ENCODE assay signal across 11 cellular contexts in the genomic region with DNA sequence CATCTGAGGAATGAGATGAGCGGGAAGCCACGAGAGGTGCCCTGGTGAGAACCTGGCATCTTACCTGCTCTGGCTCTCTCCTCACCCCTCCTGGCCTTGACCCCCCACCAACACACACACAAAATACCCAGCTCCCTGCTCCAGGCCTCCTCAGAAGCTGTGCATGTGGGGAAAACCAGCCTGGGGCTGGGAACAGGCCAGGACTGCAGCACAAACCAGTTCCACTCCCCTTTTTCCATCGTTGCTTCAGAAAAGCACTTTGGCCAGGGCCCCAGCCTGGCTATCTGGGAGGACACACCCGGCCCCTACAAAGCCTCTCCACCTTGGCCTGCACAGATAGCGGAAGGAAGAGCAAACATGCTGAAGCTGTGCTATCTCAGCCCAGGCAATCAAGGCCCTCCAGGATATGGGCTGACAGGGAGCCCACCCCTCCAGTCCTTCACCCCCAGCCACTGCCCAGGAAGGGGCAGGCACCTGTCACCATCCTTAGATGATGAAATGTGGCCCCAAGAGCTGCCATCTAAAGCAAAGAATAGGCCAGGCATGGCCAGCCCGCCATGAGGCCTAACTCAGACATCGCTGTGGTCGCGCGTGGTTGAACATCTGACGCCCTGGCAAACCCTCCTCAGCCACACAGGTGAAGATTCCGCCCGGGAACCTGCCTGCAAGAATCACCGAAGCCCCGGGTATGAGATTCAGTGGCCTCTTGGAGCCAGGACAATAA. TPM values are rescaled to one million over a fixed set of nuclear protein-coding genes. Genes with fewer than 3 reads are reported as not detected.
DNase-seq lines count a peak whose midpoint lies in the region; ATAC-seq, FAIRE-seq and TF ChIP-seq lines count a peak whose summit lies in the region.
"Had no signal": no experiment of that assay in that cellular context is flagged by ENCODE, and none has a peak within 500 bp of the region (broad histone marks: within the 10 kb centered on the region; RNA-seq: fewer than 3 reads in every experiment).

No MANE protein-coding gene starts in this region.

- no peaks in the 10 kb centered on the region for H3K9me3 ChIP-seq in left ventricle myocardium inferior (replicated peaks)
- H3K9me3 ChIP-seq in vagina = no peaks in the 10 kb centered on the region

- intact Hi-C loops in left ventricle myocardium inferior (cut with micrococcal nuclease) = no loop called here
- intact Hi-C loops in Right ventricle myocardium inferior (cut with DNase I) = no loop called here
- intact Hi-C loops in vagina (cut with DNase I) = no loop called here

- H3K27ac Mint-ChIP-seq in mesothelial cell of epicardium = no peak overlapping the region

- DNase-seq in left ventricle myocardium inferior (no peak), Right ventricle myocardium inferior (ENCODE audit: missing footprints) (no peak), bronchial epithelial cell (ENCODE audit: low read depth) (no peak), midbrain (lab: John Stamatoyannopoulos, UW) (peak; percentile 37), vagina (ENCODE audit: extremely low spot score in 2 of 2) (no peak), mesothelial cell of epicardium (ENCODE audit: low spot score in 2 of 2, unreplicated experiment in 2 of 2) (no peak), NCI-H1930 (lab: John Stamatoyannopoulos, UW) (no peak)
- DNase-seq: DMS 273 treated with DMSO at 0.1 percent for 48 hours, KBM-7 had no signal

- ATAC-seq in Right ventricle myocardium inferior = no peak
- ATAC-seq in GM18858 (IDR thresholded peaks at IDR 0.05; ENCODE audit: unreplicated experiment) = no peak

- no peaks in the 10 kb centered on the region for H3K36me3 Mint-ChIP-seq in mesothelial cell of epicardium

- H3K27me3 ChIP-seq in left ventricle myocardium inferior (ENCODE audit: low read depth) (no peaks in the 10 kb centered on the region), bronchial epithelial cell (ENCODE audit: control insufficient read depth, insufficient read depth, low read length) (no peaks in the 10 kb centered on the region), vagina (no peaks in the 10 kb centered on the region)
- H3K27me3 ChIP-seq: cardiac muscle cell had no signal

- peak; percentile 62 for FAIRE-seq in bronchial epithelial cell (lab: Jason Lieb, UNC)

- H3K36me3 ChIP-seq in left ventricle myocardium inferior (peaks cover 1% of the 10 kb centered on the region), bronchial epithelial cell (ENCODE audit: control insufficient read depth, insufficient read depth, low read length) (peaks cover 11% of the 10 kb centered on the region), vagina (peaks cover 0 to 2% of the 10 kb centered on the region in 2 donors)
- H3K36me3 ChIP-seq: cardiac muscle cell had no signal

- H3K4me3 ChIP-seq in left ventricle myocardium inferior = no peak overlapping the region
- H3K4me3 ChIP-seq in bronchial epithelial cell (ENCODE audit: low read depth, low read length) = no peak overlapping the region
- H3K4me3 ChIP-seq in vagina = peak overlapping the region in 1 of 2 donors; percentile 37
- H3K4me3 ChIP-seq: cardiac muscle cell had no signal

- TF ChIP-seq POLR2A in vagina (IDR thresholded peaks at IDR 0.05) = no peak

- no peak overlapping the region for H3K4me3 Mint-ChIP-seq in mesothelial cell of epicardium

- no peaks in the 10 kb centered on the region for H3K9me3 Mint-ChIP-seq in mesothelial cell of epicardium

- peak overlapping the region; percentile 59 for H3K27ac ChIP-seq in left ventricle myocardium inferior (replicated peaks)
- peak overlapping the region; percentile 72 for H3K27ac ChIP-seq in vagina
- H3K27ac ChIP-seq: cardiac muscle cell had no signal

- H3K4me1 ChIP-seq in left ventricle myocardium inferior (peaks cover 68% of the 10 kb centered on the region), vagina (peaks cover 68% of the 10 kb centered on the region)

- H3K27me3 Mint-ChIP-seq in mesothelial cell of epicardium (ENCODE audit: low read depth) = no peaks in the 10 kb centered on the region

- no peak for TF ChIP-seq CTCF in left ventricle myocardium inferior (IDR thresholded peaks at IDR 0.05; ENCODE audit: borderline replicate concordance)
- TF ChIP-seq CTCF in bronchial epithelial cell (IDR thresholded peaks at IDR 0.05; ENCODE audit: insufficient read depth, low read length, severe bottlenecking) = no peak
- no peak for TF ChIP-seq CTCF in vagina (IDR thresholded peaks at IDR 0.05)
- no peak for TF ChIP-seq CTCF in mesothelial cell of epicardium (IDR thresholded peaks at IDR 0.05; ENCODE audit: unreplicated experiment)

- peaks cover 18% of the 10 kb centered on the region for H3K4me1 Mint-ChIP-seq in mesothelial cell of epicardium

RNA-seq across cellular contexts. Expression of a gene that starts 35.4 kb away (rescaled TPM):
- total RNA-seq in left ventricle myocardium inferior = 18.1 TPM
- 18.4 TPM for total RNA-seq in Right ventricle myocardium inferior
- 21.9 and 28.7 TPM in 2 replicates for total RNA-seq in bronchial epithelial cell
- total RNA-seq in vagina = 50.3 TPM
- total RNA-seq in mesothelial cell of epicardium = 40.4 to 43.8 TPM (median 41.8 TPM) in 3 replicates
